1 cellular context compared by ENCODE assay signal in genomic region chr16:83925957-83926725, GRCh38.
TF ChIP-seq lines count a peak whose summit lies in the region.

No MANE protein-coding gene starts in this region.

TF ChIP-seq in H1, 55 proteins besides CTCF, POLR2A, EP300 and RAD21:
- no peak for TF ChIP-seq TCF12 (IDR thresholded peaks at IDR 0.05; ENCODE audit: low read depth, low read length)
- TF ChIP-seq NRF1 (IDR thresholded peaks at IDR 0.05; ENCODE audit: low read depth, low read length), result no peak
- TF ChIP-seq POU5F1 (IDR thresholded peaks at IDR 0.05; ENCODE audit: low read depth, low read length), result no peak
